1 cellular context compared by ENCODE assay signal in genomic region chr15:89088605-89089315, GRCh38.
TF ChIP-seq lines count a peak whose summit lies in the region.

No MANE protein-coding gene starts in this region.

TF ChIP-seq in K562, 482 proteins besides CTCF, POLR2A, EP300 and RAD21 (continued from another document):
- TF ChIP-seq ZNF668 (CRISPR knock-in tag; IDR thresholded peaks at IDR 0.05) (no peak), CHD1 (IDR thresholded peaks at IDR 0.05; ENCODE audit: low read length) (peak; percentile 62), NCOA1 (IDR thresholded peaks at IDR 0.05; ENCODE audit: low read depth) (0 out of 2 replicates have a peak, but pooled peaks have one; percentile 25), MIER1 (IDR thresholded peaks at IDR 0.05; ENCODE audit: low read depth) (peak; percentile 66; the same call in 1 of the 2 replicates)
